In genomic region chr2:159879061-159879604, GRCh38 we compare ENCODE assay signal across 9 cellular contexts. TPM values are rescaled to one million over a fixed set of nuclear protein-coding genes. Genes with fewer than 3 reads are reported as not detected.
DNase-seq lines count a peak whose midpoint lies in the region; ATAC-seq, FAIRE-seq and TF ChIP-seq lines count a peak whose summit lies in the region.
"Had no signal": no experiment of that assay in that cellular context is flagged by ENCODE, and none has a peak within 500 bp of the region (broad histone marks: within the 10 kb centered on the region; RNA-seq: fewer than 3 reads in every experiment).

No MANE protein-coding gene starts in this region.

- H3K27me3 Mint-ChIP-seq in IgD-negative memory B cell (no peaks in the 10 kb centered on the region), memory B cell (no peaks in the 10 kb centered on the region)

- no peaks in the 10 kb centered on the region for H4K20me1 ChIP-seq in PC-9 (ENCODE audit: insufficient read depth)

- H3K4me2 ChIP-seq in PC-9 = no peak overlapping the region

- FAIRE-seq in RCC 7860 (lab: Jason Lieb, UNC) = no peak
- FAIRE-seq: keratinocyte had no signal

- no peaks in the 10 kb centered on the region for H3K79me2 ChIP-seq in PC-9 (ENCODE audit: low read depth)

- no peak overlapping the region for H2AFZ ChIP-seq in PC-9

- H3K4me1 ChIP-seq in PC-9 (replicated peaks; ENCODE audit: insufficient read depth) = no peaks in the 10 kb centered on the region

- no TSS peak for BruUV-seq in PC-9 (replicated peaks; lab: Mats Ljungman, UMichigan)

- peak; percentile 87 for ATAC-seq in GM18517 (IDR thresholded peaks at IDR 0.05; ENCODE audit: unreplicated experiment)
- ATAC-seq in GM21723 (IDR thresholded peaks at IDR 0.05; ENCODE audit: unreplicated experiment) = peak; percentile 89
- peak; percentile 83 for ATAC-seq in memory B cell (ENCODE audit: low read depth)
- ATAC-seq in left colon = no peak

- H3K27me3 ChIP-seq in PC-9 (ENCODE audit: insufficient read depth, low read depth) = no peaks in the 10 kb centered on the region

- H3F3A ChIP-seq in PC-9 (ENCODE audit: insufficient read depth, low read depth) = no peaks in the 10 kb centered on the region

- DNase-seq in memory B cell (ENCODE audit: low spot score in 2 of 2) (no peak), PC-9 (no peak), RCC 7860 (ENCODE audit: low spot score) (no peak), left colon (no peak), amniotic stem cell (lab: John Stamatoyannopoulos, UW) (no peak)

- no peak for TF ChIP-seq CTCF in PC-9 (conservative IDR thresholded peaks at IDR 0.05)

- H3K9me3 Mint-ChIP-seq in IgD-negative memory B cell (no peaks in the 10 kb centered on the region), memory B cell (no peaks in the 10 kb centered on the region)

- H3K9me3 ChIP-seq in PC-9 (ENCODE audit: insufficient read depth, low read depth) = no peaks in the 10 kb centered on the region

- CTCF ChIA-PET in PC-9 (lab: Charles Lee) = no interaction called here

- H3K4me3 Mint-ChIP-seq in IgD-negative memory B cell = no peak overlapping the region
- no peak overlapping the region for H3K4me3 Mint-ChIP-seq in memory B cell

- H3K4me3 ChIP-seq in PC-9 = no peak overlapping the region

- no peaks in the 10 kb centered on the region for H3K36me3 ChIP-seq in PC-9 (ENCODE audit: low read depth)

- POLR2A ChIA-PET in PC-9 (lab: Charles Lee; ENCODE audit: unreplicated experiment) = no interaction called here

- H3K9me2 ChIP-seq in PC-9 (ENCODE audit: insufficient read depth) = no peaks in the 10 kb centered on the region

- H3K36me3 Mint-ChIP-seq in IgD-negative memory B cell (peaks cover 12% of the 10 kb centered on the region), memory B cell (peaks cover 31% of the 10 kb centered on the region)

- peaks cover 0 to 4% (median 3%) of the 10 kb centered on the region in 3 donors for H3K4me1 Mint-ChIP-seq in IgD-negative memory B cell
- H3K4me1 Mint-ChIP-seq in memory B cell = peaks cover 4% of the 10 kb centered on the region

- no peak overlapping the region for H3K27ac ChIP-seq in PC-9

- H3K27ac Mint-ChIP-seq in IgD-negative memory B cell = peak overlapping the region; percentile 6 to 68 (median 37)
- peak overlapping the region; percentile 83 for H3K27ac Mint-ChIP-seq in memory B cell

- intact Hi-C loops in PC-9 (cut with micrococcal nuclease; ENCODE audit: unreplicated experiment) (no loop called here), left colon (cut with DNase I, micrococcal nuclease) (no loop called here)

RNA-seq across cellular contexts. Expression of gene LY75, which starts 25.4 kb away (rescaled TPM):
- 28.1 TPM for polyA plus RNA-seq in IgD-negative memory B cell
- 10.6 and 14.4 TPM in 2 replicates for total RNA-seq in PC-9 (2021)
- total RNA-seq in left colon = 10 to 100 TPM; 34.9 to 55.9 TPM
